ENCODE assay signal across 1 cellular context in the genomic region with DNA sequence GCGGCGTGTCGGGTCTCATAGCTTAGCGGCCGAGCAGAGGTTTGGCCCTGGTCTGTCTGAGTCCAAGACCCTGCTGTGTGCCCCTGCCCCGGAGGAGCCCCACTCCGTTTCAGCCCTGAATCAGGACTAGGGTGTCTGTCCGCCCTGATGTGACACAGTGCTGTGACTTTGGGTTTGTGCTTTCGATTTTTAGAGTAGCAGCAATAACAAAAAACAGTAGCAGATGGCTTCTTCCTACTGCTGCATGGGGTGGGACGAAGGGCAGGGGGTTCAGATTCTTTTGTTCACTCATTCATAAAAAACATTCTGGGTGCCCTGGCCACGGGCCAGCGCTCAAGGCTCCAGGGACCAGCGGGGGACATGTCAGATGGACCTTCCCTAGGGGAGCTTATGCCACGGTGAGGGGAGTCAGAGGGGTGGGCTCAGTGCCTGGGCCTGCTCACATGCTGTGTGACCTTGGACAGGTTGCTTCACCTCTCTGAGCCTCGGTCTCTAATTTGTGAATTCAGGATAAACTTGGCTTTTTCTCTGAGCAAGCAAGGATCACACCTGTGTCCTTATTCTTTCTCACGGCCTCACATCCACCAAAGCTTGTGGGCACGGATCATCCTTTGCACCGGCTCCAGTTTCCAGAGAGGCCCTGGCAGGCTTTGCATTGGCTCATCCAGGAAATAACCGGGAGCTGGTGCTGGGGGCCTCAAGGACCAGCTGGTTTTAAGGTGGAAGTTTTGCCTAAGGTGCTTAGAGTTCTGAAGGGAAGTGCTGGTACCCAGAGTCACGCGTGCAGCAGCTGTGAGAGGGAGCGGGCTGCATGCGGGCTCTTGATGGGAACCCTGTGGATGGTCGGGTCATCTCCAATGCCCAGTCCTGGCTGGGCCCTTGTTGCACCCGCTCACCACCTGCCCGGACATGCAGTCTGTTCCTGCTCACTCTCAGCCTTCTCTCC.
TF ChIP-seq lines count a peak whose summit lies in the region.

No MANE protein-coding gene starts in this region.

TF ChIP-seq in IMR-90, 13 proteins besides CTCF, POLR2A, EP300 and RAD21:
- no peak for TF ChIP-seq FOS (IDR thresholded peaks at IDR 0.05; ENCODE audit: low read depth, low read length)
- no peak for TF ChIP-seq ELK1 (IDR thresholded peaks at IDR 0.05; ENCODE audit: borderline replicate concordance, low read depth, low read length)
- no peak for TF ChIP-seq USF2 (IDR thresholded peaks at IDR 0.05; ENCODE audit: low read depth, low read length)
- no peak for TF ChIP-seq BHLHE40 (IDR thresholded peaks at IDR 0.05; ENCODE audit: low read depth, low read length)
- TF ChIP-seq RCOR1 (IDR thresholded peaks at IDR 0.05; ENCODE audit: insufficient replicate concordance, low read length) = no peak
- TF ChIP-seq RFX5 (IDR thresholded peaks at IDR 0.05; ENCODE audit: low read depth, low read length) = no peak
- no peak for TF ChIP-seq MXI1 (IDR thresholded peaks at IDR 0.05; ENCODE audit: borderline replicate concordance, low read depth, low read length)
- TF ChIP-seq MAFK (IDR thresholded peaks at IDR 0.05; ENCODE audit: low read depth, low read length) = no peak
- no peak for TF ChIP-seq MAZ (IDR thresholded peaks at IDR 0.05; ENCODE audit: borderline replicate concordance, low read depth, low read length)
- TF ChIP-seq NFE2L2 (IDR thresholded peaks at IDR 0.05; ENCODE audit: low read depth, low read length) = no peak
- TF ChIP-seq CEBPB (IDR thresholded peaks at IDR 0.05; ENCODE audit: low read depth, low read length) = no peak
- TF ChIP-seq SMC3 (IDR thresholded peaks at IDR 0.05; ENCODE audit: low read depth, low read length) = no peak
- no peak for TF ChIP-seq CHD1 (IDR thresholded peaks at IDR 0.05; ENCODE audit: low read depth, low read length)
TF ChIP-seq in IMR-90: peak in this region for 0.
